21 cellular contexts compared by ENCODE assay signal in genomic region chr2:86454238-86454637, GRCh38. TPM values are rescaled to one million over a fixed set of nuclear protein-coding genes. Genes with fewer than 3 reads are reported as not detected.
DNase-seq lines count a peak whose midpoint lies in the region; ATAC-seq and TF ChIP-seq lines count a peak whose summit lies in the region.
"Had no signal": no experiment of that assay in that cellular context is flagged by ENCODE, and none has a peak within 500 bp of the region (broad histone marks: within the 10 kb centered on the region; RNA-seq: fewer than 3 reads in every experiment).

No MANE protein-coding gene starts in this region.

- H3K4me3 ChIP-seq in PC-3 (ENCODE audit: low read length), result no peak overlapping the region
- H3K4me3 ChIP-seq in body of pancreas, result no peak overlapping the region
- no peak overlapping the region for H3K4me3 ChIP-seq in skeletal muscle tissue (ENCODE audit: low read length in 3 of 3)
- H3K4me3 ChIP-seq: MG63, prostate gland, skin epidermis had no signal

- H3K4me1 ChIP-seq in PC-3 (ENCODE audit: insufficient read depth, low read length) (peaks cover 20% of the 10 kb centered on the region), body of pancreas (peaks cover 47% of the 10 kb centered on the region), skeletal muscle tissue (ENCODE audit: control insufficient read depth in 3 of 3, insufficient read depth in 3 of 3, low read length in 3 of 3) (peaks cover 3 to 10% (median 7%) of the 10 kb centered on the region in 3 donors)
- H3K4me1 ChIP-seq: Caco-2, prostate gland had no signal

- POLR2A ChIA-PET in PC-3 (lab: Charles Lee; ENCODE audit: unreplicated experiment), result interaction anchor here (0.8 kb wide), 1 partner anchor 12 kb away, joined by 7 read pairs; no protein-coding TSS in a partner anchor

- TF ChIP-seq POLR2A in body of pancreas (IDR thresholded peaks at IDR 0.05), result no peak

- intact Hi-C loops in PC-3 (cut with micrococcal nuclease) (no loop called here), body of pancreas (cut with DNase I) (no loop called here), left ventricle myocardium superior (cut with micrococcal nuclease) (no loop called here)

- no peak for DNase-seq in PC-3
- no peak for DNase-seq in body of pancreas
- no peak for DNase-seq in left ventricle myocardium superior
- no peak for DNase-seq in activated naive CD4-positive, alpha-beta T cell treated with anti-CD3 and anti-CD28 coated beads, Interleukin-2, amount 50 U/mL, for 16 hours
- no peak for DNase-seq in pons (ENCODE audit: low spot score)
- DNase-seq: activated CD4-positive, alpha-beta T cell treated with anti-CD3 and anti-CD28 coated beads, Interleukin-2, amount 50 U/mL, for 4 hours; activated naive CD8-positive, alpha-beta T cell treated with anti-CD3 and anti-CD28 coated beads, Interleukin-2, amount 50 U/mL, for 24 hours; Caco-2; DND-41; effector CD8-positive, alpha-beta T cell; KBM-7; NCI-H2029; stimulated activated CD8-positive, alpha-beta memory T cell treated with anti-CD3 and anti-CD28 coated beads, Interleukin-4, amount 100 ng/mL, for 48 hours; trophoblast cell had no signal

- CTCF ChIA-PET in PC-3 (lab: Charles Lee), result no interaction called here

- H3K27me3 ChIP-seq in PC-3 (ENCODE audit: low read length), result no peaks in the 10 kb centered on the region
- H3K27me3 ChIP-seq in body of pancreas, result no peaks in the 10 kb centered on the region
- H3K27me3 ChIP-seq in skeletal muscle tissue (ENCODE audit: control insufficient read depth in 3 of 3, insufficient read depth in 3 of 3, low read length in 3 of 3), result no peaks in the 10 kb centered on the region
- H3K27me3 ChIP-seq: MG63 had no signal

- no peaks in the 10 kb centered on the region for H3K9me2 ChIP-seq in PC-3 (replicated peaks; ENCODE audit: low read length)

- H3K27ac ChIP-seq in PC-3 (ENCODE audit: low read length) (peak overlapping the region; percentile 29; the same call in 1 of the 2 replicates), body of pancreas (peak overlapping the region in 3 of 4 donors; percentile 45 to 48 (median 46)), skeletal muscle tissue (ENCODE audit: low read depth, low read length) (peak overlapping the region; percentile 3)
- H3K27ac ChIP-seq: C4-2B, epithelial cell of prostate, prostate gland had no signal

- H3K9me3 ChIP-seq in PC-3 (ENCODE audit: low read length) (no peaks in the 10 kb centered on the region), body of pancreas (no peaks in the 10 kb centered on the region), skeletal muscle tissue (ENCODE audit: control insufficient read depth in 3 of 3, low read length in 3 of 3) (no peaks in the 10 kb centered on the region)
- H3K9me3 ChIP-seq: Caco-2, MG63, prostate gland had no signal

- peaks cover 29% of the 10 kb centered on the region for H3K79me2 ChIP-seq in PC-3 (ENCODE audit: low read length)

- peak overlapping the region; percentile 42 for H3K4me2 ChIP-seq in PC-3 (ENCODE audit: low read length)

- no peak for TF ChIP-seq CTCF in PC-3 (conservative IDR thresholded peaks at IDR 0.05; ENCODE audit: low read depth, low read length)
- no peak for TF ChIP-seq CTCF in body of pancreas (IDR thresholded peaks at IDR 0.05)

- BruUV-seq in PC-3 (replicated peaks; lab: Mats Ljungman, UMichigan), result no TSS peak

- no peak overlapping the region for H3K9ac ChIP-seq in PC-3 (ENCODE audit: low read length)
- no peak overlapping the region for H3K9ac ChIP-seq in skeletal muscle tissue (ENCODE audit: low read depth in 1 of 3, low read length in 3 of 3)

- no peak overlapping the region for H2AFZ ChIP-seq in PC-3 (ENCODE audit: low read length)

- peaks cover 12% of the 10 kb centered on the region for H4K20me1 ChIP-seq in PC-3 (ENCODE audit: low read length)

- no peak; the same call in 1 of the 2 replicates for ATAC-seq in PC-3
- no peak for ATAC-seq in body of pancreas
- ATAC-seq in left ventricle myocardium superior, result peak; percentile 22
- ATAC-seq in GM18867 (IDR thresholded peaks at IDR 0.05; ENCODE audit: unreplicated experiment), result no peak
- ATAC-seq: activated naive CD8-positive, alpha-beta T cell treated with anti-CD3 and anti-CD28 coated beads, Interleukin-2, amount 50 U/mL, for 24 hours had no signal

- H3K36me3 ChIP-seq in PC-3 (ENCODE audit: low read depth, low read length) (peaks cover 79% of the 10 kb centered on the region), body of pancreas (replicated peaks in 1 of 2; ENCODE audit: insufficient read depth in 1 of 2, low read depth in 2 of 2) (peaks cover 0 to 23% of the 10 kb centered on the region in 2 donors), skeletal muscle tissue (ENCODE audit: control insufficient read depth in 3 of 3, insufficient read depth in 3 of 3, low read length in 3 of 3) (peaks cover 25 to 56% (median 51%) of the 10 kb centered on the region in 3 donors)
- H3K36me3 ChIP-seq: prostate gland had no signal

- H3F3A ChIP-seq in PC-3 (ENCODE audit: low read length, unreplicated experiment), result no peaks in the 10 kb centered on the region

RNA-seq across cellular contexts. Expression of gene KDM3A, which starts 13.1 kb away (rescaled TPM):
- 32.2 and 59.6 TPM in 2 replicates for total RNA-seq in PC-3 (2014; rRNA removed)
- 10 to 100 TPM; 34.0 to 47.8 TPM for total RNA-seq in body of pancreas
- 35.6 TPM for total RNA-seq in left ventricle myocardium superior
- total RNA-seq in skeletal muscle tissue, result 41.2 TPM
